Comparison of ENCODE assay signal across 1 cellular context in genomic region chr6:150622941-150623874, GRCh38.
TF ChIP-seq lines count a peak whose summit lies in the region.

No MANE protein-coding gene starts in this region.

TF ChIP-seq in GM12878, 131 proteins besides CTCF, POLR2A, EP300 and RAD21 (continued from another document and continues in another):
- TF ChIP-seq ZBTB40 (IDR thresholded peaks at IDR 0.05; ENCODE audit: borderline replicate concordance) (no peak; the same call in 1 of the 2 replicates), YBX1 (IDR thresholded peaks at IDR 0.05) (no peak), ZBTB11 (CRISPR knock-in tag; IDR thresholded peaks at IDR 0.05) (no peak), CHD1 (IDR thresholded peaks at IDR 0.05; ENCODE audit: low read depth, low read length) (no peak), ZSCAN29 (IDR thresholded peaks at IDR 0.05) (no peak), SMAD1 (IDR thresholded peaks at IDR 0.05; ENCODE audit: low read depth, partially characterized antibody) (no peak), CEBPB (IDR thresholded peaks at IDR 0.05; ENCODE audit: borderline replicate concordance in 1 of 2, low read depth in 2 of 2, low read length in 2 of 2) (no peak), NBN (IDR thresholded peaks at IDR 0.05) (peak; percentile 83), LARP7 (IDR thresholded peaks at IDR 0.05) (no peak), ZNF217 (IDR thresholded peaks at IDR 0.05) (0 out of 2 replicates have a peak, but pooled peaks have one; percentile 77), NFIC (IDR thresholded peaks at IDR 0.05; ENCODE audit: low read depth, low read length) (peak; percentile 87), RB1 (IDR thresholded peaks at IDR 0.05; ENCODE audit: borderline replicate concordance) (no peak), RFX5 (IDR thresholded peaks at IDR 0.05; ENCODE audit: low read depth, low read length) (no peak), TCF12 (IDR thresholded peaks at IDR 0.05; ENCODE audit: low read depth, low read length) (no peak), POLR2AphosphoS5 (IDR thresholded peaks at IDR 0.05; ENCODE audit: low read length) (no peak), JUNB (IDR thresholded peaks at IDR 0.05) (peak; percentile 76), CEBPZ (IDR thresholded peaks at IDR 0.05; ENCODE audit: low read depth, low read length) (no peak), PRDM15 (CRISPR knock-in tag; IDR thresholded peaks at IDR 0.05) (no peak), BMI1 (IDR thresholded peaks at IDR 0.05; ENCODE audit: borderline replicate concordance) (peak; percentile 80), ATF3 (IDR thresholded peaks at IDR 0.05; ENCODE audit: borderline replicate concordance, extremely low read depth, low read depth, low read length) (no peak), IRF4 (IDR thresholded peaks at IDR 0.05; ENCODE audit: low read depth, low read length) (peak; percentile 87), HDGF (IDR thresholded peaks at IDR 0.05) (no peak), PKNOX1 (IDR thresholded peaks at IDR 0.05) (peak; percentile 84), JUND (IDR thresholded peaks at IDR 0.05; ENCODE audit: low read depth, low read length) (0 out of 2 replicates have a peak, but pooled peaks have one; percentile 35), USF2 (IDR thresholded peaks at IDR 0.05; ENCODE audit: borderline replicate concordance, low read depth, low read length) (no peak), E2F8 (IDR thresholded peaks at IDR 0.05; ENCODE audit: low read depth, partially characterized antibody) (no peak), EGR1 (IDR thresholded peaks at IDR 0.05; ENCODE audit: borderline replicate concordance in 1 of 2, low read depth in 2 of 2, low read length in 2 of 2) (no peak), POU2F2 (IDR thresholded peaks at IDR 0.05; ENCODE audit: borderline replicate concordance, low read depth, low read length) (peak; percentile 44; the same call in 1 of the 3 replicates), RELB (IDR thresholded peaks at IDR 0.05; ENCODE audit: low read depth) (peak; percentile 79), ZBTB33 (IDR thresholded peaks at IDR 0.05) (no peak), BRCA1 (IDR thresholded peaks at IDR 0.05; ENCODE audit: low read depth, low read length) (no peak), CREM (IDR thresholded peaks at IDR 0.05; ENCODE audit: low read depth) (peak; percentile 86)
